Comparison of ENCODE assay signal across 8 cellular contexts in genomic region chr12:49763006-49763591, GRCh38. TPM values are rescaled to one million over a fixed set of nuclear protein-coding genes. Genes with fewer than 3 reads are reported as not detected.
DNase-seq lines count a peak whose midpoint lies in the region; ATAC-seq and TF ChIP-seq lines count a peak whose summit lies in the region.

No MANE protein-coding gene starts in this region.

- ATAC-seq in lung (ENCODE audit: insufficient read depth, low FRiP score) (no peak), GM18517 (IDR thresholded peaks at IDR 0.05; ENCODE audit: unreplicated experiment) (no peak)

- peak overlapping the region in 1 of 2 donors; percentile 32 for H3K27ac ChIP-seq in lung (ENCODE audit: low read depth in 1 of 2, low read length in 1 of 2)

- H3K27me3 Mint-ChIP-seq in chondrocyte (ENCODE audit: low read depth): no peaks in the 10 kb centered on the region

- no peaks in the 10 kb centered on the region for H3K9me3 ChIP-seq in lung (ENCODE audit: control insufficient read depth in 2 of 2, insufficient read depth in 1 of 2, low read length in 1 of 2)

- WGBS in lung, 2 donors: 10 to 21% methylated on average over 8 of the region's 8 CpGs

- peak; percentile 73 for DNase-seq in GF-D8 (lab: John Stamatoyannopoulos, UW)
- peak; percentile 24 for DNase-seq in M059J (ENCODE audit: low read depth)
- DNase-seq in activated CD4-positive, alpha-beta T cell treated with anti-CD3 and anti-CD28 coated beads for 48 hours: peak; percentile 89
- no peak for DNase-seq in chondrocyte (ENCODE audit: low spot score)
- DNase-seq in lung (ENCODE audit: low spot score): peak; percentile 70
- peak; percentile 48 for DNase-seq in stimulated activated CD8-positive, alpha-beta memory T cell treated with anti-CD3 and anti-CD28 coated beads, Interleukin-12 subunit alpha, Interleukin-12 subunit beta, amount 100 ng/mL, for 4 hours (ENCODE audit: low read depth)
- DNase-seq in NCI-H2107 treated with DMSO at 0.1 percent for 48 hours (lab: John Stamatoyannopoulos, UW; ENCODE audit: unreplicated experiment): no peak

- peak overlapping the region; percentile 59 for H3K27ac Mint-ChIP-seq in chondrocyte (ENCODE audit: unreplicated experiment)

- peaks cover 50% of the 10 kb centered on the region for H3K36me3 Mint-ChIP-seq in chondrocyte (ENCODE audit: low read depth)

- peak; percentile 83 for TF ChIP-seq CTCF in chondrocyte (IDR thresholded peaks at IDR 0.05)
- peak; percentile 34 for TF ChIP-seq CTCF in lung (IDR thresholded peaks at IDR 0.05; ENCODE audit: control extremely low read depth, extremely low read depth)

- H3K27me3 ChIP-seq in lung (ENCODE audit: control insufficient read depth, insufficient read depth): no peaks in the 10 kb centered on the region

- no peaks in the 10 kb centered on the region for H3K9me3 Mint-ChIP-seq in chondrocyte (ENCODE audit: low read depth)

- H3K36me3 ChIP-seq in lung (ENCODE audit: control insufficient read depth in 2 of 2, insufficient read depth in 2 of 2, low read length in 2 of 2): peaks cover 50 to 52% of the 10 kb centered on the region in 2 donors

- H3K4me1 ChIP-seq in lung (ENCODE audit: control insufficient read depth in 2 of 2, insufficient read depth in 2 of 2, low read length in 2 of 2): peaks cover 0 to 2% of the 10 kb centered on the region in 2 donors

- no peak overlapping the region for H3K4me3 ChIP-seq in lung

- no peak overlapping the region for H3K4me3 Mint-ChIP-seq in chondrocyte (ENCODE audit: unreplicated experiment)

- H3K4me1 Mint-ChIP-seq in chondrocyte (ENCODE audit: low read depth): no peaks in the 10 kb centered on the region

RNA-seq across cellular contexts. Expression of gene TMBIM6, which starts 21.7 kb away (rescaled TPM):
- total RNA-seq in M059J (2014; rRNA removed; shearing (Covaris generic)): 585 and 680 TPM in 2 replicates
- total RNA-seq in chondrocyte (321 to 344 TPM (median 335 TPM) in 3 replicates), lung (100 to 1,000 TPM; 555 to 661 TPM)
- 100 to 1,000 TPM; 231 to 415 TPM for polyA plus RNA-seq in lung

RNA-seq across cellular contexts. Expression of gene FMNL3, which starts 55.9 kb away (rescaled TPM):
- total RNA-seq in M059J (2014; rRNA removed; shearing (Covaris generic)): 18.3 and 30.4 TPM in 2 replicates
- total RNA-seq in chondrocyte (49.4 to 55.8 TPM (median 55.6 TPM) in 3 replicates), lung (10 to 100 TPM; 30.9 to 51.2 TPM)
- polyA plus RNA-seq in lung: 10 to 100 TPM; 11.5 to 13.9 TPM

Comparison
In these comparisons a context has a peak if more than half of its experiments do, and no peak if none do; other contexts are left out.
1. DNase-seq: peak in GF-D8 (single experiment), M059J (single experiment), activated CD4-positive, alpha-beta T cell treated with anti-CD3 and anti-CD28 coated beads for 48 hours (single experiment), lung (single experiment) and stimulated activated CD8-positive, alpha-beta memory T cell treated with anti-CD3 and anti-CD28 coated beads, Interleukin-12 subunit alpha, Interleukin-12 subunit beta, amount 100 ng/mL, for 4 hours (single experiment); none in chondrocyte (single experiment) and NCI-H2107 treated with DMSO at 0.1 percent for 48 hours (single experiment).